27 cellular contexts compared by ENCODE assay signal in genomic region chr6:82086944-82087343, GRCh38.
"Had no signal": no experiment of that assay in that cellular context is flagged by ENCODE, and none has a peak within 500 bp of the region (broad histone marks: within the 10 kb centered on the region; RNA-seq: fewer than 3 reads in every experiment).

No MANE protein-coding gene starts in this region.

- H3K9me3 Mint-ChIP-seq: activated naive CD4-positive, alpha-beta T cell treated with anti-CD3 and anti-CD28 coated beads, Interleukin-2, amount 50 U/mL, for 24 hours; effector memory CD8-positive, alpha-beta T cell; mesothelial cell of epicardium; nephron; T-cell; T-helper 2 cell treated with Interferon-gamma antibody and Interleukin-4, amounts not matched to agents 5 μg/mL and 100 μg/mL, for 36 hours had no signal

- H3K27me3 Mint-ChIP-seq: activated naive CD4-positive, alpha-beta T cell treated with anti-CD3 and anti-CD28 coated beads, Interleukin-2, amount 50 U/mL, for 24 hours; brain; effector memory CD8-positive, alpha-beta T cell; stimulated activated naive B cell treated with anti-CD40 and anti-IgM and Interleukin-4, amounts not matched to agents 10 μg/mL and 1 μg/mL and 100 μg/mL, for 72 hours; T-cell had no signal

- H3K36me3 ChIP-seq: esophagus muscularis mucosa, gastrocnemius medialis, left ventricle myocardium inferior, right lobe of liver, WERI-Rb-1 had no signal

- H3K27ac ChIP-seq: esophagus muscularis mucosa, gastrocnemius medialis, left ventricle myocardium inferior, parathyroid adenoma, right lobe of liver, skin epidermis, testis, WERI-Rb-1 had no signal

- H3K27me3 ChIP-seq: dorsolateral prefrontal cortex, esophagus muscularis mucosa, gastrocnemius medialis, right lobe of liver, testis had no signal

- H3K4me1 Mint-ChIP-seq: activated naive CD4-positive, alpha-beta T cell treated with anti-CD3 and anti-CD28 coated beads, Interleukin-2, amount 50 U/mL, for 24 hours; brain; mesothelial cell of epicardium; nephron; stimulated activated naive B cell treated with anti-CD40 and anti-IgM and Interleukin-4, amounts not matched to agents 10 μg/mL and 1 μg/mL and 100 μg/mL, for 72 hours; T-cell had no signal

- H3K4me3 ChIP-seq: dorsolateral prefrontal cortex, esophagus muscularis mucosa, gastrocnemius medialis, left ventricle myocardium inferior, right lobe of liver, skin epidermis, testis had no signal

- ATAC-seq: activated CD8-positive, alpha-beta T cell treated with anti-CD3 and anti-CD28 coated beads, Interleukin-2, amount 10 ng/mL, durations not matched to agents 7 days and 5 days; effector memory CD8-positive, alpha-beta T cell; gastrocnemius medialis; stimulated activated naive B cell treated with anti-CD40 and anti-IgM and Interleukin-4, amounts not matched to agents 10 μg/mL and 1 μg/mL and 100 μg/mL, for 72 hours; T-cell had no signal

- H3K9me3 ChIP-seq: esophagus muscularis mucosa, gastrocnemius medialis, left ventricle myocardium inferior, right lobe of liver, testis had no signal

- H3K9ac ChIP-seq: parathyroid adenoma had no signal

- H3K79me2 ChIP-seq: parathyroid adenoma had no signal

- H3K4me1 ChIP-seq: esophagus muscularis mucosa, gastrocnemius medialis, left ventricle myocardium inferior, parathyroid adenoma, right lobe of liver, testis had no signal

- H3K4me3 Mint-ChIP-seq: activated CD8-positive, alpha-beta T cell treated with anti-CD3 and anti-CD28 coated beads, Interleukin-2, amount 10 ng/mL, durations not matched to agents 7 days and 5 days; activated naive CD4-positive, alpha-beta T cell treated with anti-CD3 and anti-CD28 coated beads, Interleukin-2, amount 50 U/mL, for 24 hours; brain; effector memory CD8-positive, alpha-beta T cell; mesothelial cell of epicardium; nephron; stimulated activated naive B cell treated with anti-CD40 and anti-IgM and Interleukin-4, amounts not matched to agents 10 μg/mL and 1 μg/mL and 100 μg/mL, for 72 hours; T-cell; T-helper 2 cell treated with Interferon-gamma antibody and Interleukin-4, amounts not matched to agents 5 μg/mL and 100 μg/mL, for 36 hours had no signal

- DNase-seq: activated CD4-positive, alpha-beta T cell treated with anti-CD3 and anti-CD28 coated beads, Interleukin-2, amount 50 U/mL, for 1 hour; activated CD4-positive, CD25-positive, alpha-beta regulatory T cell treated with anti-CD3 and anti-CD28 coated beads, Interleukin-2, amount 50 U/mL, for 72 hours; activated CD8-positive, alpha-beta T cell treated with anti-CD3 and anti-CD28 coated beads, Interleukin-2, amount 10 ng/mL, durations not matched to agents 7 days and 5 days; activated gamma-delta T cell treated with Interleukin-2 at 50 U/mL for 16 hours; activated T-cell treated with anti-CD3 and anti-CD28 coated beads, Interleukin-2, amount 50 U/mL, for 1 hour; aorta; central memory CD4-positive, alpha-beta T cell; dorsolateral prefrontal cortex; effector memory CD8-positive, alpha-beta T cell; gastrocnemius medialis; hippocampal formation; kidney glomerular epithelial cell; left ventricle myocardium inferior; right lobe of liver; stimulated activated naive B cell treated with anti-CD40 and anti-IgM and Interleukin-4, amounts not matched to agents 10 μg/mL and 1 μg/mL and 100 μg/mL, for 72 hours; T-cell; testis; trophoblast cell; WERI-Rb-1 had no signal

- H2AFZ ChIP-seq: parathyroid adenoma had no signal

- H3K36me3 Mint-ChIP-seq: activated naive CD4-positive, alpha-beta T cell treated with anti-CD3 and anti-CD28 coated beads, Interleukin-2, amount 50 U/mL, for 24 hours; brain; mesothelial cell of epicardium; stimulated activated naive B cell treated with anti-CD40 and anti-IgM and Interleukin-4, amounts not matched to agents 10 μg/mL and 1 μg/mL and 100 μg/mL, for 72 hours; T-cell had no signal

- H3K27ac Mint-ChIP-seq: activated CD8-positive, alpha-beta T cell treated with anti-CD3 and anti-CD28 coated beads, Interleukin-2, amount 10 ng/mL, durations not matched to agents 7 days and 5 days; activated naive CD4-positive, alpha-beta T cell treated with anti-CD3 and anti-CD28 coated beads, Interleukin-2, amount 50 U/mL, for 24 hours; brain; effector memory CD8-positive, alpha-beta T cell; mesothelial cell of epicardium; nephron; stimulated activated naive B cell treated with anti-CD40 and anti-IgM and Interleukin-4, amounts not matched to agents 10 μg/mL and 1 μg/mL and 100 μg/mL, for 72 hours; T-cell; T-helper 2 cell treated with Interferon-gamma antibody and Interleukin-4, amounts not matched to agents 5 μg/mL and 100 μg/mL, for 36 hours had no signal
